19 cellular contexts compared by ENCODE assay signal in the genomic region with DNA sequence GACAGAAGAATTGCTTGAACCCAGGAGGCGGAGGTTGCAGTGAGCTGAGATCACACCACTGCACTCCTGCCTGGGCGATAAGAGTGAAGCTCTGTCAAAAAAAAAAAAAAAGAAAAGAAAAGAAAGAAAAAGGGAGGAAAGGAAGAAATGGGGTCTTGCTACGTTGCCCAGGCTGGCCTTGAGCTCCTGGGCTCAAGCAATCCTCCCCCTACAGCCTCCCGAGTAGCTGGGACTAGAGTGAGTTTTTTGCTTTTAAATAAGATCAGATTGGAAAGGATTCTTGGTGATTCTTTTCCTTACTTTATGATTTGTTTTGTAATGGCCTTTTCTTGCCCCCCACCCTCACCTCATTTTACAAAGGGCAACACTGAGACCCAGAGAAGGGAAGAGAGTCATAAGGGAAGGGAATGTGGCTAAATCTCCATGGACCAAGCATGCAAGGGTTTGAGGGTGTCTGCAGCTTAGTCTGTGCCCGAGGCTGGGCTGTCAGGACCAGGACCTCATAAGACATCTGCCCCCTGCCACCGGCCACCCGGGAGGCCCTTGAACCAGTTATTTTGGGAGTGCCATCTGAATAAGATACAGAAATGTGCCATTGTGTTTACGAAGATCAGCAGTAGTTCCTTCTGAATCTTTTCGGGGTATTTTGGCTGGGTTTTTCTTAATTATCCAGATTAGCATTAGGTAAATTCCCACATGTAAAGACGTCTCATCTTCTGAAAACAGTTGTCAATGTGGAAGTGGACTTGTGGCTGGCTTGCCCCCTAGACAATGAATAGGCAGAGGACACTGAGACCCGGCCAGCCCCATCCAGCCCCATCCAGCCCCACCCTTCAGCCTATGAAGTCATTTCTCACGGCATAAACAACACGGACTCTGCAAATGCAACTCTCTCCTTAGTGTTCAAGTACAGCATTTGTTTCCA. TPM values are rescaled to one million over a fixed set of nuclear protein-coding genes. Genes with fewer than 3 reads are reported as not detected.
DNase-seq lines count a peak whose midpoint lies in the region; ATAC-seq and TF ChIP-seq lines count a peak whose summit lies in the region.
"Had no signal": no experiment of that assay in that cellular context is flagged by ENCODE, and none has a peak within 500 bp of the region (broad histone marks: within the 10 kb centered on the region; RNA-seq: fewer than 3 reads in every experiment).

No MANE protein-coding gene starts in this region.

- no peaks in the 10 kb centered on the region for H3K36me3 Mint-ChIP-seq in activated T-helper 17 cell treated with anti-CD3 and anti-CD28 coated beads, Interleukin-2, amount 50 U/mL, for 72 hours (ENCODE audit: low read depth)
- peaks cover 2% of the 10 kb centered on the region for H3K36me3 Mint-ChIP-seq in mesothelial cell of epicardium

- no peaks in the 10 kb centered on the region for H3K4me1 ChIP-seq in aorta (ENCODE audit: control insufficient read depth in 1 of 2, insufficient read depth in 2 of 2, low read length in 2 of 2)
- H3K4me1 ChIP-seq: adrenal gland, tibial artery had no signal

- H3K36me3 ChIP-seq in aorta (ENCODE audit: control insufficient read depth in 1 of 2, insufficient read depth in 2 of 2, low read length in 1 of 2): no peaks in the 10 kb centered on the region
- H3K36me3 ChIP-seq: adrenal gland, tibial artery had no signal

- H3K27ac Mint-ChIP-seq in activated T-helper 17 cell treated with anti-CD3 and anti-CD28 coated beads, Interleukin-2, amount 50 U/mL, for 72 hours: peak overlapping the region; percentile 6
- H3K27ac Mint-ChIP-seq in mesothelial cell of epicardium: no peak overlapping the region
- H3K27ac Mint-ChIP-seq: dendritic cell treated with granulocyte-macrophage colony-stimulating factor and Interleukin-4, amounts not matched to agents 40 ng/mL and 50 ng/mL, for 4 days; nephron had no signal

- intact Hi-C loops in aorta (cut with DNase I): loop anchor here in 1 of 2 donors (5.0 kb wide), 1 partner anchor 51 kb away; no protein-coding TSS in a partner anchor

- ATAC-seq in HG02759 (IDR thresholded peaks at IDR 0.05; ENCODE audit: unreplicated experiment) (peak; percentile 45), aorta (ENCODE audit: low FRiP score) (no peak)
- ATAC-seq in activated T-helper 17 cell treated with anti-CD3 and anti-CD28 coated beads, Interleukin-2, amount 50 U/mL, for 72 hours (replicated peaks): peak; percentile 72
- ATAC-seq: left colon had no signal

- H3K27ac ChIP-seq in aorta (ENCODE audit: low read depth in 1 of 2, low read length in 2 of 2): no peak overlapping the region
- H3K27ac ChIP-seq: adrenal gland, RWPE1, tibial artery had no signal

- TF ChIP-seq CTCF in GM10248 (IDR thresholded peaks at IDR 0.05; ENCODE audit: control extremely low read depth, extremely low read depth, low read depth, missing control alignments) (no peak), GM13976 (IDR thresholded peaks at IDR 0.05; ENCODE audit: borderline replicate concordance, control extremely low read depth, extremely low read depth, insufficient read depth, missing control alignments) (no peak), mesothelial cell of epicardium (IDR thresholded peaks at IDR 0.05; ENCODE audit: unreplicated experiment) (no peak)

- H3K9me3 ChIP-seq in aorta (ENCODE audit: control insufficient read depth, low read length): no peaks in the 10 kb centered on the region
- H3K9me3 ChIP-seq: adrenal gland, tibial artery had no signal

- H3K4me3 Mint-ChIP-seq in activated T-helper 17 cell treated with anti-CD3 and anti-CD28 coated beads, Interleukin-2, amount 50 U/mL, for 72 hours: no peak overlapping the region
- H3K4me3 Mint-ChIP-seq in mesothelial cell of epicardium: no peak overlapping the region
- H3K4me3 Mint-ChIP-seq: CD8-positive, alpha-beta memory T cell; dendritic cell treated with granulocyte-macrophage colony-stimulating factor and Interleukin-4, amounts not matched to agents 40 ng/mL and 50 ng/mL, for 4 days; nephron had no signal

- 82 to 84% methylated on average over 13 of the region's 13 CpGs for WGBS in aorta, 2 donors

- POLR2A ChIA-PET in GM10248 (lab: Yijun Ruan, JAX): interaction anchor here (0.6 to 0.7 kb wide), 4 partner anchors 10 to 376 kb away, joined by 3 to 7 read pairs (median 6); no protein-coding TSS in a partner anchor

- peaks cover 29% of the 10 kb centered on the region for H3K27me3 Mint-ChIP-seq in activated T-helper 17 cell treated with anti-CD3 and anti-CD28 coated beads, Interleukin-2, amount 50 U/mL, for 72 hours
- peaks cover 21% of the 10 kb centered on the region for H3K27me3 Mint-ChIP-seq in mesothelial cell of epicardium (ENCODE audit: low read depth)
- H3K27me3 Mint-ChIP-seq: dendritic cell treated with granulocyte-macrophage colony-stimulating factor and Interleukin-4, amounts not matched to agents 40 ng/mL and 50 ng/mL, for 4 days had no signal

- no peaks in the 10 kb centered on the region for H3K27me3 ChIP-seq in aorta (ENCODE audit: control insufficient read depth in 1 of 2, insufficient read depth in 2 of 2, low read length in 1 of 2)
- H3K27me3 ChIP-seq: adrenal gland, tibial artery had no signal

- H3K4me1 Mint-ChIP-seq in activated T-helper 17 cell treated with anti-CD3 and anti-CD28 coated beads, Interleukin-2, amount 50 U/mL, for 72 hours: no peaks in the 10 kb centered on the region
- no peaks in the 10 kb centered on the region for H3K4me1 Mint-ChIP-seq in mesothelial cell of epicardium
- H3K4me1 Mint-ChIP-seq: CD8-positive, alpha-beta memory T cell; nephron had no signal

- CTCF ChIA-PET in GM10248 (lab: Yijun Ruan, JAX): interaction anchor here (1.0 to 15.5 kb wide), 5 partner anchors 10 to 499 kb away, joined by 3 to 235 read pairs (median 4); no protein-coding TSS in a partner anchor

- in situ Hi-C loops in GM13976 (cut with MboI; ENCODE audit: low sequenced_read_pairs, unreplicated experiment): no loop called here

- H3K9me3 Mint-ChIP-seq in activated T-helper 17 cell treated with anti-CD3 and anti-CD28 coated beads, Interleukin-2, amount 50 U/mL, for 72 hours: no peaks in the 10 kb centered on the region
- H3K9me3 Mint-ChIP-seq in mesothelial cell of epicardium: peaks cover 5% of the 10 kb centered on the region
- H3K9me3 Mint-ChIP-seq: dendritic cell treated with granulocyte-macrophage colony-stimulating factor and Interleukin-4, amounts not matched to agents 40 ng/mL and 50 ng/mL, for 4 days; nephron had no signal

- H3K4me3 ChIP-seq in aorta (ENCODE audit: low read length in 2 of 2): no peak overlapping the region
- H3K4me3 ChIP-seq: adrenal gland, tibial artery had no signal

- peak; percentile 66 for DNase-seq in GM10248 (ENCODE audit: extremely low spot score)
- peak; percentile 70 for DNase-seq in GM13976 (ENCODE audit: low spot score)
- DNase-seq in cerebellum (ENCODE audit: low spot score): no peak
- no peak for DNase-seq in aorta
- DNase-seq in mesothelial cell of epicardium (ENCODE audit: low spot score in 2 of 2, unreplicated experiment in 2 of 2): no peak
- DNase-seq: activated CD8-positive, alpha-beta memory T cell treated with anti-CD3 and anti-CD28 coated beads, Interleukin-2, amount 50 U/mL, for 4 hours; activated effector memory CD4-positive, alpha-beta T cell treated with anti-CD3 and anti-CD28 coated beads, Interleukin-2, amount 50 U/mL, for 16 hours; adrenal gland; CD8-positive, alpha-beta memory T cell; left colon; NCI-H1105 treated with DMSO at 0.1 percent for 48 hours; NCI-H510A treated with DMSO at 0.1 percent for 48 hours; posterior cingulate gyrus; tibial artery had no signal

RNA-seq across cellular contexts. Expression of a gene that starts 44.5 kb away (rescaled TPM):
- total RNA-seq in activated T-helper 17 cell treated with anti-CD3 and anti-CD28 coated beads, Interleukin-2, amount 50 U/mL, for 72 hours: 10 to 100 TPM; 46.4 to 47.0 TPM
- total RNA-seq in cerebellum (50.3 TPM), aorta (10 to 100 TPM; 59.4 to 75.3 TPM), mesothelial cell of epicardium (99.5 to 106 TPM (median 102 TPM) in 3 replicates)
- polyA plus RNA-seq in aorta: 10 to 100 TPM; 72.9 to 99.7 TPM

Comparison
In these comparisons a context has a peak if more than half of its experiments do, and no peak if none do; other contexts are left out.
1. DNase-seq: peak in GM10248 (single experiment) and GM13976 (single experiment); none in cerebellum (single experiment), aorta (0 of 2) and mesothelial cell of epicardium (0 of 2).